In genomic region chr1:67574221-67574620, GRCh38 we compare ENCODE assay signal across 15 cellular contexts.
DNase-seq lines count a peak whose midpoint lies in the region; ATAC-seq, FAIRE-seq and TF ChIP-seq lines count a peak whose summit lies in the region.
"Had no signal": no experiment of that assay in that cellular context is flagged by ENCODE, and none has a peak within 500 bp of the region (broad histone marks: within the 10 kb centered on the region; RNA-seq: fewer than 3 reads in every experiment).

No MANE protein-coding gene starts in this region.

- no peak overlapping the region for H3K14ac ChIP-seq in IMR-90 (replicated peaks; ENCODE audit: low read depth, low read length)

- no peak overlapping the region for H4K91ac ChIP-seq in IMR-90 (ENCODE audit: insufficient read depth, low read depth, low read length)

- no peaks in the 10 kb centered on the region for H4K20me1 ChIP-seq in IMR-90 (ENCODE audit: insufficient read depth, low read length)

- H3K36me3 ChIP-seq in Caco-2 (ENCODE audit: control insufficient read depth, insufficient read depth, low read length) (no peaks in the 10 kb centered on the region), IMR-90 (ENCODE audit: control insufficient read depth, insufficient read depth, low read length) (no peaks in the 10 kb centered on the region)
- H3K36me3 ChIP-seq: BE2C had no signal

- peaks cover 55% of the 10 kb centered on the region for H3K4me1 ChIP-seq in Caco-2
- H3K4me1 ChIP-seq in IMR-90 (ENCODE audit: control insufficient read depth, insufficient read depth, low read length), result peaks cover 24% of the 10 kb centered on the region
- H3K4me1 ChIP-seq: BE2C had no signal

- DNase-seq in Caco-2 (no peak), IMR-90 (no peak), D721Med (ENCODE audit: insufficient read length, low spot score) (no peak), NCI-H510A (lab: John Stamatoyannopoulos, UW) (no peak)
- no peak for DNase-seq in stimulated activated effector memory CD8-positive, alpha-beta T cell treated with anti-CD3 and anti-CD28 coated beads, Interleukin-12 subunit alpha, Interleukin-12 subunit beta, amount 100 ng/mL, for 72 hours (ENCODE audit: low spot score in 2 of 2)
- DNase-seq: BE2C; CD8-positive, alpha-beta T cell; COR-L47; H7 had no signal

- H2BK20ac ChIP-seq in IMR-90 (ENCODE audit: low read depth, low read length), result no peak overlapping the region

- H3K36me3 Mint-ChIP-seq in Caco-2 (ENCODE audit: insufficient read depth, unreplicated experiment), result peaks cover 6% of the 10 kb centered on the region
- H3K36me3 Mint-ChIP-seq in activated T-helper 17 cell treated with anti-CD3 and anti-CD28 coated beads, Interleukin-2, amount 50 U/mL, for 72 hours (ENCODE audit: low read depth), result no peaks in the 10 kb centered on the region
- no peaks in the 10 kb centered on the region for H3K36me3 Mint-ChIP-seq in stimulated activated effector memory CD8-positive, alpha-beta T cell treated with anti-CD3 and anti-CD28 coated beads, Interleukin-12 subunit alpha, Interleukin-12 subunit beta, amount 100 ng/mL, for 72 hours
- H3K36me3 Mint-ChIP-seq: CD14-positive monocyte; CD8-positive, alpha-beta T cell; IgD-negative memory B cell had no signal

- H3K4ac ChIP-seq in IMR-90 (ENCODE audit: low read depth, low read length), result 0 out of 2 replicates have a peak overlapping the region, but pooled peaks have one; percentile 27

- H3K9ac ChIP-seq in IMR-90 (ENCODE audit: low read depth, low read length), result no peak overlapping the region

- H4K5ac ChIP-seq in IMR-90 (ENCODE audit: low read depth, low read length), result no peak overlapping the region

- POLR2A ChIA-PET in Caco-2 (lab: Charles Lee) (interaction anchor here (2.9 kb wide), 1 partner anchor 111 kb away, joined by 23 read pairs; the partner anchor contains the start of gene GADD45A), IMR-90 (lab: Charles Lee; ENCODE audit: unreplicated experiment) (no interaction called here)

- H2AK5ac ChIP-seq in IMR-90 (ENCODE audit: low read depth, low read length), result peak overlapping the region; percentile 63; the same call in 1 of the 2 replicates

- H3K4me3 ChIP-seq in Caco-2 (ENCODE audit: low read depth, low read length), result no peak overlapping the region
- no peak overlapping the region for H3K4me3 ChIP-seq in IMR-90 (ENCODE audit: insufficient read depth, low read depth, low read length)
- H3K4me3 ChIP-seq: A549, GM23338 had no signal

- no peaks in the 10 kb centered on the region for H3K79me1 ChIP-seq in IMR-90 (ENCODE audit: low read depth in 1 of 2, low read length in 2 of 2)

- H3K9me3 ChIP-seq in Caco-2 (no peaks in the 10 kb centered on the region), IMR-90 (ENCODE audit: control insufficient read depth, insufficient read depth, low read length) (no peaks in the 10 kb centered on the region)
- H3K9me3 ChIP-seq: A549, BE2C had no signal

- H4K8ac ChIP-seq in IMR-90 (ENCODE audit: low read depth in 2 of 2, low read length in 2 of 2), result no peak overlapping the region

- no peak overlapping the region for H3K4me3 Mint-ChIP-seq in Caco-2 (ENCODE audit: unreplicated experiment)
- no peak overlapping the region for H3K4me3 Mint-ChIP-seq in activated T-helper 17 cell treated with anti-CD3 and anti-CD28 coated beads, Interleukin-2, amount 50 U/mL, for 72 hours
- no peak overlapping the region for H3K4me3 Mint-ChIP-seq in stimulated activated effector memory CD8-positive, alpha-beta T cell treated with anti-CD3 and anti-CD28 coated beads, Interleukin-12 subunit alpha, Interleukin-12 subunit beta, amount 100 ng/mL, for 72 hours
- H3K4me3 Mint-ChIP-seq: CD8-positive, alpha-beta T cell; GM23338; IgD-negative memory B cell had no signal

- no peak overlapping the region for H3K4me2 ChIP-seq in IMR-90 (ENCODE audit: low read depth, low read length)
- H3K4me2 ChIP-seq: A549, GM23338 had no signal

- H3K27me3 Mint-ChIP-seq in Caco-2 (ENCODE audit: insufficient read depth, unreplicated experiment), result no peaks in the 10 kb centered on the region
- peaks cover 4% of the 10 kb centered on the region for H3K27me3 Mint-ChIP-seq in activated T-helper 17 cell treated with anti-CD3 and anti-CD28 coated beads, Interleukin-2, amount 50 U/mL, for 72 hours

- H3K9me1 ChIP-seq in IMR-90 (ENCODE audit: insufficient read depth, low read length), result peaks cover 19% of the 10 kb centered on the region

- H2BK120ac ChIP-seq in IMR-90 (ENCODE audit: low read depth, low read length), result no peak overlapping the region

- no peak overlapping the region; the same call in 2 of the 3 replicates for H2BK15ac ChIP-seq in IMR-90 (ENCODE audit: low read depth, low read length)

- no peaks in the 10 kb centered on the region for H3K9me3 Mint-ChIP-seq in Caco-2 (ENCODE audit: unreplicated experiment)
- no peaks in the 10 kb centered on the region for H3K9me3 Mint-ChIP-seq in activated T-helper 17 cell treated with anti-CD3 and anti-CD28 coated beads, Interleukin-2, amount 50 U/mL, for 72 hours
- no peaks in the 10 kb centered on the region for H3K9me3 Mint-ChIP-seq in stimulated activated effector memory CD8-positive, alpha-beta T cell treated with anti-CD3 and anti-CD28 coated beads, Interleukin-12 subunit alpha, Interleukin-12 subunit beta, amount 100 ng/mL, for 72 hours
- H3K9me3 Mint-ChIP-seq: CD14-positive monocyte; CD8-positive, alpha-beta T cell; GM23338; IgD-negative memory B cell had no signal

- H3K27ac Mint-ChIP-seq in Caco-2 (ENCODE audit: unreplicated experiment), result peak overlapping the region; percentile 93
- peak overlapping the region; percentile 9 for H3K27ac Mint-ChIP-seq in activated T-helper 17 cell treated with anti-CD3 and anti-CD28 coated beads, Interleukin-2, amount 50 U/mL, for 72 hours
- peak overlapping the region; percentile 2 for H3K27ac Mint-ChIP-seq in stimulated activated effector memory CD8-positive, alpha-beta T cell treated with anti-CD3 and anti-CD28 coated beads, Interleukin-12 subunit alpha, Interleukin-12 subunit beta, amount 100 ng/mL, for 72 hours
- H3K27ac Mint-ChIP-seq: CD8-positive, alpha-beta T cell; GM23338; IgD-negative memory B cell had no signal

- WGBS in IMR-90 (ENCODE audit: extremely low coverage in 2 of 2, insufficient read length in 1 of 2), 2 experiments, result 92% methylated on average over 4 of the region's 5 CpGs; no CpG with 5 or more reads in 1 of the 2 experiments

- no peak overlapping the region for H2BK5ac ChIP-seq in IMR-90 (ENCODE audit: low read depth, low read length, poor library complexity, severe bottlenecking)

- no peak for TF ChIP-seq RAD21 in IMR-90 (IDR thresholded peaks at IDR 0.05; ENCODE audit: low read length)

- FAIRE-seq in D721Med (lab: Jason Lieb, UNC), result no peak
- FAIRE-seq: A549, GM18507 had no signal

- CTCF ChIA-PET in Caco-2 (lab: Charles Lee), result no interaction called here
- CTCF ChIA-PET in IMR-90 (lab: Yijun Ruan, JAX), result interaction anchor here (0.7 to 3.8 kb wide), 3 partner anchors 12 to 186 kb away, joined by 3 to 16 read pairs (median 3); no protein-coding TSS in a partner anchor

- H3K4me1 Mint-ChIP-seq in Caco-2 (ENCODE audit: low read depth, unreplicated experiment), result peaks cover 55% of the 10 kb centered on the region
- H3K4me1 Mint-ChIP-seq in activated T-helper 17 cell treated with anti-CD3 and anti-CD28 coated beads, Interleukin-2, amount 50 U/mL, for 72 hours, result no peaks in the 10 kb centered on the region
- H3K4me1 Mint-ChIP-seq in stimulated activated effector memory CD8-positive, alpha-beta T cell treated with anti-CD3 and anti-CD28 coated beads, Interleukin-12 subunit alpha, Interleukin-12 subunit beta, amount 100 ng/mL, for 72 hours, result no peaks in the 10 kb centered on the region
- H3K4me1 Mint-ChIP-seq: CD14-positive monocyte, IgD-negative memory B cell had no signal

- no peak overlapping the region for H3K18ac ChIP-seq in IMR-90 (ENCODE audit: low read depth, low read length)

- no peak overlapping the region for H2AFZ ChIP-seq in IMR-90 (replicated peaks; ENCODE audit: low read length, poor library complexity)
- H2AFZ ChIP-seq: GM23338 had no signal

- H3K23ac ChIP-seq in IMR-90 (ENCODE audit: low read depth, low read length), result no peak overlapping the region

- in situ Hi-C loops in IMR-90 (cut with MboI; ENCODE audit: low sequenced_read_pairs), result loop anchor here (25.0 kb wide), 1 partner anchor 113 kb away; the partner anchor contains the start of gene GADD45A

- dilution Hi-C loops in IMR-90 (cut with HindIII; ENCODE audit: low sequenced_read_pairs, unreplicated experiment), result no loop called here

- TF ChIP-seq CTCF in Caco-2 (IDR thresholded peaks at IDR 0.05; ENCODE audit: insufficient read depth in 1 of 2, low read depth in 1 of 2, low read length in 1 of 2, severe bottlenecking in 1 of 2, unreplicated experiment in 1 of 2), result no peak
- TF ChIP-seq CTCF in IMR-90 (conservative IDR thresholded peaks at IDR 0.05; ENCODE audit: low read depth, low read length), result no peak
- TF ChIP-seq CTCF in D721Med (IDR thresholded peaks at IDR 0.05; ENCODE audit: insufficient read depth, missing control alignments), result no peak

- H3K56ac ChIP-seq in IMR-90 (ENCODE audit: extremely low read depth, insufficient read depth, low read length), result no peak overlapping the region

- H3K27me3 ChIP-seq in Caco-2 (replicated peaks; ENCODE audit: control insufficient read depth, insufficient read depth, low read length), result no peaks in the 10 kb centered on the region
- H3K27me3 ChIP-seq in IMR-90 (ENCODE audit: control insufficient read depth, insufficient read depth, low read length), result no peaks in the 10 kb centered on the region
- H3K27me3 ChIP-seq: BE2C had no signal

- H2AK9ac ChIP-seq in IMR-90 (replicated peaks; ENCODE audit: low read depth, low read length, poor library complexity), result no peak overlapping the region

- TF ChIP-seq POLR2A in IMR-90 (IDR thresholded peaks at IDR 0.05; ENCODE audit: low read depth, low read length), result no peak

- H3K27ac ChIP-seq in IMR-90 (ENCODE audit: insufficient read depth, low read length), result no peak overlapping the region

- intact Hi-C loops in Caco-2 (cut with micrococcal nuclease; ENCODE audit: unreplicated experiment), result loop anchor here (5.0 kb wide), 2 partner anchors 38 to 128 kb away; no protein-coding TSS in a partner anchor
- intact Hi-C loops in IMR-90 (cut with micrococcal nuclease), result no loop called here

- no TSS peak for BruUV-seq in Caco-2 (replicated peaks; lab: Mats Ljungman, UMichigan)
- BruUV-seq in IMR-90 (replicated peaks; lab: Mats Ljungman, UMichigan), result no TSS peak

- ATAC-seq in IMR-90 (ENCODE audit: low read depth), result no peak
- ATAC-seq in activated T-helper 17 cell treated with anti-CD3 and anti-CD28 coated beads, Interleukin-2, amount 50 U/mL, for 72 hours (replicated peaks), result no peak
- no peak for ATAC-seq in stimulated activated effector memory CD8-positive, alpha-beta T cell treated with anti-CD3 and anti-CD28 coated beads, Interleukin-12 subunit alpha, Interleukin-12 subunit beta, amount 100 ng/mL, for 72 hours
- ATAC-seq: A549; CD8-positive, alpha-beta T cell; GM23338 had no signal

TF ChIP-seq in IMR-90, 13 proteins besides CTCF, POLR2A, EP300 and RAD21 (continues in another document):
- TF ChIP-seq MAFK (IDR thresholded peaks at IDR 0.05; ENCODE audit: low read depth, low read length) (no peak), CHD1 (IDR thresholded peaks at IDR 0.05; ENCODE audit: low read depth, low read length) (no peak)

Comparison
In these comparisons a context has a peak if more than half of its experiments do, and no peak if none do; other contexts are left out.
1. H3K27ac Mint-ChIP-seq: peak in every context shown above with its lines; median percentile 93 in Caco-2; 9 in activated T-helper 17 cell treated with anti-CD3 and anti-CD28 coated beads, Interleukin-2, amount 50 U/mL, for 72 hours; 2 in stimulated activated effector memory CD8-positive, alpha-beta T cell treated with anti-CD3 and anti-CD28 coated beads, Interleukin-12 subunit alpha, Interleukin-12 subunit beta, amount 100 ng/mL, for 72 hours.